3 cellular contexts compared by ENCODE assay signal in genomic region chr1:82219841-82220240, GRCh38.
"Had no signal": no experiment of that assay in that cellular context is flagged by ENCODE, and none has a peak within 500 bp of the region (broad histone marks: within the 10 kb centered on the region; RNA-seq: fewer than 3 reads in every experiment).

No MANE protein-coding gene starts in this region.

- DNase-seq: GDM1, GF-D8 had no signal

- H3K4me3 ChIP-seq: GM12878 had no signal
